14 cellular contexts compared by ENCODE assay signal in the genomic region with DNA sequence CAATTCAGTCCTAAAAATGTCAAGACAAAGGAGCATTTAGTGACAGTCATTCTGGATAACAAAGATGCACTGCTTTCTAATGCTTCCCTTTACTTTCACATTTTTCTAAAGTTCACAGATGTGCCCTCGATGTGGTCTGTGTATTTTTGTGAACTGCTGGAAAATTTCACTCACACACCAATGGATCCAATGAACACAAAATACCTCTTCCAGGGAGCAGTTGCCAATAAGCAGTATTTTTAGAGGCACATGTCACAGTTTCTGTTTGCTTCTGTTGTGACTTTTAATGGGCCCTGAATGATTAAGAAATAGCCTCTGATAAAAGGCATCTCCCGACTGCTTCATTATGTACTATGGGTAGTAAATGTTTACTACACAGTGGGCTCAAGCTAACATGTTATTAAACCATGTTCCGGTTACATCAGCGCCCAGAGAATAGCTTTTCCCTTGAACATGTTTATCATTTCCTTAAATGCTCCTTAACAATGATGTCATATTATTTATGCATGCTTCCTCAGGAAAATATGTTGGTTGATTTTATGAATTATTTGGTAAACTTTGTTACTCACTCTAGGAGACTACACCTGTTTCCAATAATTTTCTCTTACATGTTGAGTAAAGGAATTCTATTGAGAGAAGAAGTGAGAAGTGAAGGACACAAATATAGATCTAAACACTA.
"Had no signal": no experiment of that assay in that cellular context is flagged by ENCODE, and none has a peak within 500 bp of the region (broad histone marks: within the 10 kb centered on the region; RNA-seq: fewer than 3 reads in every experiment).

No MANE protein-coding gene starts in this region.

- H3K36me3 ChIP-seq: neural progenitor cell, WERI-Rb-1 had no signal

- H3K27me3 ChIP-seq: neural progenitor cell had no signal

- H3K4me1 ChIP-seq: neural progenitor cell, parathyroid adenoma had no signal

- H3K9ac ChIP-seq: neural progenitor cell, parathyroid adenoma had no signal

- H3K4me3 ChIP-seq: neural progenitor cell had no signal

- ATAC-seq: left colon, T-helper 17 cell had no signal

- H3K36me3 Mint-ChIP-seq: brain, neural progenitor cell, type B pancreatic cell had no signal

- H2AFZ ChIP-seq: neural progenitor cell, parathyroid adenoma had no signal

- DNase-seq: activated CD4-positive, alpha-beta memory T cell treated with anti-CD3 and anti-CD28 coated beads, Interleukin-2, amount 10 ng/mL, durations not matched to agents 7 days and 5 days; activated naive CD4-positive, alpha-beta T cell treated with anti-CD3 and anti-CD28 coated beads, Interleukin-2, amount 50 U/mL, for 16 hours; activated T-cell treated with anti-CD3 and anti-CD28 coated beads, Interleukin-2, amount 50 U/mL, for 24 hours; left colon; mammary epithelial cell; naive B cell; stimulated activated CD4-positive, alpha-beta T cell treated with anti-CD3 and anti-CD28 coated beads, Interleukin-4, amount 100 ng/mL, for 24 hours; stimulated activated naive CD4-positive, alpha-beta T cell; T-helper 17 cell; WERI-Rb-1 had no signal

- H3K27ac Mint-ChIP-seq: activated CD4-positive, alpha-beta memory T cell treated with anti-CD3 and anti-CD28 coated beads, Interleukin-2, amount 10 ng/mL, durations not matched to agents 7 days and 5 days; activated T-cell treated with anti-CD3 and anti-CD28 coated beads, Interleukin-2, amount 50 U/mL, for 24 hours; brain; neural progenitor cell; T-helper 17 cell; type B pancreatic cell had no signal

- H3K4me2 ChIP-seq: neural progenitor cell had no signal

- H3K9me3 Mint-ChIP-seq: activated CD4-positive, alpha-beta memory T cell treated with anti-CD3 and anti-CD28 coated beads, Interleukin-2, amount 10 ng/mL, durations not matched to agents 7 days and 5 days; activated T-cell treated with anti-CD3 and anti-CD28 coated beads, Interleukin-2, amount 50 U/mL, for 24 hours; brain; neural progenitor cell; type B pancreatic cell had no signal

- H3K4me3 Mint-ChIP-seq: activated CD4-positive, alpha-beta memory T cell treated with anti-CD3 and anti-CD28 coated beads, Interleukin-2, amount 10 ng/mL, durations not matched to agents 7 days and 5 days; activated T-cell treated with anti-CD3 and anti-CD28 coated beads, Interleukin-2, amount 50 U/mL, for 24 hours; brain; naive B cell; neural progenitor cell; T-helper 17 cell; type B pancreatic cell had no signal

- H3K27ac ChIP-seq: neural progenitor cell, parathyroid adenoma, WERI-Rb-1 had no signal

- H3K79me2 ChIP-seq: parathyroid adenoma had no signal

- H3K27me3 Mint-ChIP-seq: activated CD4-positive, alpha-beta memory T cell treated with anti-CD3 and anti-CD28 coated beads, Interleukin-2, amount 10 ng/mL, durations not matched to agents 7 days and 5 days; activated T-cell treated with anti-CD3 and anti-CD28 coated beads, Interleukin-2, amount 50 U/mL, for 24 hours; naive B cell; T-helper 17 cell; type B pancreatic cell had no signal

- H3K4me1 Mint-ChIP-seq: T-helper 17 cell had no signal
